ENCODE assay signal across 16 cellular contexts in genomic region chr13:40409278-40409677, GRCh38.
"Had no signal": no experiment of that assay in that cellular context is flagged by ENCODE, and none has a peak within 500 bp of the region (broad histone marks: within the 10 kb centered on the region; RNA-seq: fewer than 3 reads in every experiment).

No MANE protein-coding gene starts in this region.

- H3K27me3 Mint-ChIP-seq: activated naive CD8-positive, alpha-beta T cell; stimulated activated memory B cell treated with anti-CD40 and anti-IgM and Interleukin-4, amounts not matched to agents 10 μg/mL and 1 μg/mL and 100 μg/mL, for 72 hours; type B pancreatic cell had no signal

- H3K27ac Mint-ChIP-seq: activated naive CD8-positive, alpha-beta T cell; neural progenitor cell; stimulated activated memory B cell treated with anti-CD40 and anti-IgM and Interleukin-4, amounts not matched to agents 10 μg/mL and 1 μg/mL and 100 μg/mL, for 72 hours; type B pancreatic cell had no signal

- H3K27me3 ChIP-seq: foreskin keratinocyte, heart right ventricle, neural progenitor cell, pancreas, spleen had no signal

- H3K4me1 ChIP-seq: esophagus squamous epithelium, neural progenitor cell, pancreas had no signal

- H3K4me3 Mint-ChIP-seq: activated naive CD8-positive, alpha-beta T cell; neural progenitor cell; stimulated activated memory B cell treated with anti-CD40 and anti-IgM and Interleukin-4, amounts not matched to agents 10 μg/mL and 1 μg/mL and 100 μg/mL, for 72 hours; type B pancreatic cell had no signal

- ATAC-seq: left lobe of liver; stimulated activated memory B cell treated with anti-CD40 and anti-IgM and Interleukin-4, amounts not matched to agents 10 μg/mL and 1 μg/mL and 100 μg/mL, for 72 hours had no signal

- DNase-seq: activated CD4-positive, alpha-beta T cell treated with anti-CD3 and anti-CD28 coated beads, Interleukin-2, amount 50 U/mL, for 1 hour; activated CD4-positive, CD25-positive, alpha-beta regulatory T cell; anterior cingulate cortex; esophagus squamous epithelium; islet precursor cell; pancreas; spleen; stimulated activated CD4-positive, alpha-beta T cell treated with anti-CD3 and anti-CD28 coated beads, Interleukin-1b, Interleukin-23, amount 100 ng/mL, for 48 hours; T-helper 2 cell had no signal

- H3K27ac ChIP-seq: foreskin keratinocyte, neural progenitor cell, pancreas, spleen had no signal

- H3K9ac ChIP-seq: neural progenitor cell had no signal

- H3K36me3 Mint-ChIP-seq: stimulated activated memory B cell treated with anti-CD40 and anti-IgM and Interleukin-4, amounts not matched to agents 10 μg/mL and 1 μg/mL and 100 μg/mL, for 72 hours; type B pancreatic cell had no signal

- H3K9me3 ChIP-seq: pancreas had no signal

- H3K4me3 ChIP-seq: esophagus squamous epithelium, heart right ventricle, neural progenitor cell, pancreas, spleen had no signal

- H3K36me3 ChIP-seq: esophagus squamous epithelium, heart right ventricle, neural progenitor cell, pancreas, spleen had no signal
